ENCODE assay signal across 2 cellular contexts in genomic region chr19:39506944-39507714, GRCh38.
TF ChIP-seq lines count a peak whose summit lies in the region.

No MANE protein-coding gene starts in this region.

TF ChIP-seq in SK-N-SH, 30 proteins besides CTCF, POLR2A, EP300 and RAD21 (continued from another document):
- TF ChIP-seq REST (IDR thresholded peaks at IDR 0.05; ENCODE audit: low read depth, low read length): no peak

TF ChIP-seq in K562, 482 proteins besides CTCF, POLR2A, EP300 and RAD21 (continued from another document and continues in another):
- TF ChIP-seq ETV6 (IDR thresholded peaks at IDR 0.05; ENCODE audit: borderline replicate concordance in 1 of 2, low read depth in 2 of 2, low read length in 1 of 2) (no peak), ETV6 (CRISPR knock-in tag; IDR thresholded peaks at IDR 0.05; ENCODE audit: borderline replicate concordance) (peak; percentile 91; the same call in 1 of the 2 replicates), ZBTB9 (CRISPR knock-in tag; IDR thresholded peaks at IDR 0.05) (no peak), PRMT5 (CRISPR knock-in tag; IDR thresholded peaks at IDR 0.05) (no peak), ZKSCAN1 (IDR thresholded peaks at IDR 0.05; ENCODE audit: low read depth, low read length) (no peak), PHF8 (IDR thresholded peaks at IDR 0.05; ENCODE audit: borderline replicate concordance, low read length) (peak; percentile 72; the same call in 1 of the 2 replicates), ZFX (CRISPR knock-in tag; IDR thresholded peaks at IDR 0.05) (peak; percentile 68), TGIF2 (CRISPR knock-in tag; IDR thresholded peaks at IDR 0.05) (no peak), DACH1 (IDR thresholded peaks at IDR 0.05; ENCODE audit: partially characterized antibody) (no peak), BHLHE40 (IDR thresholded peaks at IDR 0.05; ENCODE audit: low read length) (peak; percentile 97), E2F6 (IDR thresholded peaks at IDR 0.05; ENCODE audit: borderline replicate concordance in 1 of 2, extremely low read depth in 1 of 2, insufficient read depth in 1 of 2, insufficient read length in 1 of 2, low read depth in 1 of 2, low read length in 1 of 2, poor library complexity in 1 of 2, severe bottlenecking in 1 of 2) (peak; percentile 100), NKRF (IDR thresholded peaks at IDR 0.05; ENCODE audit: borderline replicate concordance) (0 out of 2 replicates have a peak, but pooled peaks have one; percentile 48), ZNF449 (CRISPR knock-in tag; IDR thresholded peaks at IDR 0.05) (no peak), NCOA6 (IDR thresholded peaks at IDR 0.05) (peak; percentile 94), ARID4B (CRISPR knock-in tag; IDR thresholded peaks at IDR 0.05) (peak; percentile 68; the same call in 1 of the 2 replicates), RNF2 (IDR thresholded peaks at IDR 0.05) (peak; percentile 87), ATF3 (IDR thresholded peaks at IDR 0.05) (no peak), ATF3 (CRISPR knock-in tag; conservative IDR thresholded peaks at IDR 0.05) (no peak), GATAD2A (IDR thresholded peaks at IDR 0.05) (no peak), ZBTB33 (CRISPR knock-in tag; IDR thresholded peaks at IDR 0.05) (peak; percentile 83), TARDBP (IDR thresholded peaks at IDR 0.05) (no peak), HNRNPLL (IDR thresholded peaks at IDR 0.05; ENCODE audit: low read depth, low read length, poor library complexity, severe bottlenecking) (peak; percentile 76), FOXM1 (IDR thresholded peaks at IDR 0.05; ENCODE audit: low read depth) (no peak), FOXM1 (CRISPR knock-in tag; IDR thresholded peaks at IDR 0.05; ENCODE audit: low read depth) (no peak), TEAD1 (CRISPR knock-in tag; IDR thresholded peaks at IDR 0.05) (peak in 1 of 2 experiments; percentile 81; a peak in 1 of 4 replicates), RBM39 (optimal IDR thresholded peaks at IDR 0.05; ENCODE audit: low read depth, low read length) (no peak), NCOA4 (IDR thresholded peaks at IDR 0.05; ENCODE audit: partially characterized antibody) (no peak), ZNF77 (CRISPR knock-in tag; IDR thresholded peaks at IDR 0.05) (no peak), NR4A1 (CRISPR knock-in tag; IDR thresholded peaks at IDR 0.05) (no peak), NR4A1 (tag; IDR thresholded peaks at IDR 0.05) (peak; percentile 57; the same call in 1 of the 2 replicates), POLR2G (IDR thresholded peaks at IDR 0.05; ENCODE audit: low read depth, low read length) (peak; percentile 78), CHD1 (IDR thresholded peaks at IDR 0.05; ENCODE audit: low read length) (peak; percentile 50), GMEB1 (CRISPR knock-in tag; IDR thresholded peaks at IDR 0.05) (peak; percentile 37; the same call in 1 of the 2 replicates), ZNF175 (CRISPR knock-in tag; IDR thresholded peaks at IDR 0.05; ENCODE audit: low read depth) (peak; percentile 51; the same call in 1 of the 2 replicates), CTBP1 (IDR thresholded peaks at IDR 0.05; ENCODE audit: borderline replicate concordance) (peak; percentile 100), ZNF24 (IDR thresholded peaks at IDR 0.05) (peak; percentile 40; the same call in 1 of the 2 replicates), ZNF408 (CRISPR knock-in tag; IDR thresholded peaks at IDR 0.05; ENCODE audit: low read depth) (no peak), KLF13 (tag; IDR thresholded peaks at IDR 0.05; ENCODE audit: borderline replicate concordance, low read depth) (peak; percentile 11; the same call in 1 of the 2 replicates), KDM5B (IDR thresholded peaks at IDR 0.05; ENCODE audit: insufficient replicate concordance, low read depth, low read length) (peak; percentile 52), ZNF395 (CRISPR knock-in tag; IDR thresholded peaks at IDR 0.05) (peak; percentile 56; the same call in 1 of the 2 replicates), THAP12 (CRISPR knock-in tag; IDR thresholded peaks at IDR 0.05) (0 out of 2 replicates have a peak, but pooled peaks have one; percentile 23), NFXL1 (CRISPR knock-in tag; IDR thresholded peaks at IDR 0.05) (no peak)
